ENCODE assay signal across 21 cellular contexts in the genomic region with DNA sequence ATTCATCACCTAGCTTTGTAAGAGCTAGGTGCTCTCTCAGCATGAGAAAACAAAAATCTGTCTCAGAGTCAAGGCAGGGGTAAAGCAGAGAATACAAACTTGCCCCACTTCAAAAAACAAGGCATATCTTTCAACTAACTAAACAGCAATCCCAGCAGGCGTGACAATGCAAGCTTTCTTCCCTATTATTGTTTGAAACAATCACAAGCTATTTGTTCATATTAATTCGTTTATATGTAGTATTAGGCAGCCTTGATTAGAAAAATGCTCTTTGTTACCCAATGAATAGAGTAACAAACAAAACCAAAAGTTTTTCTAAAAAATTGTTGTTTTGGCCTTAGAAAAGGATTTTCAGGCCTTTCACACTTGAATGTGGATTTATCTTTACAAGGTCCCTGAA.
"Had no signal": no experiment of that assay in that cellular context is flagged by ENCODE, and none has a peak within 500 bp of the region (broad histone marks: within the 10 kb centered on the region; RNA-seq: fewer than 3 reads in every experiment).

No MANE protein-coding gene starts in this region.

- H3K9me3 Mint-ChIP-seq: activated naive CD4-positive, alpha-beta T cell treated with anti-CD3 and anti-CD28 coated beads, Interleukin-2, amount 50 U/mL, for 24 hours had no signal

- H3K4me3 Mint-ChIP-seq: activated CD8-positive, alpha-beta T cell treated with anti-CD3 and anti-CD28 coated beads, Interleukin-2, amount 10 ng/mL, durations not matched to agents 7 days and 5 days; activated naive CD4-positive, alpha-beta T cell treated with anti-CD3 and anti-CD28 coated beads, Interleukin-2, amount 50 U/mL, for 24 hours; nephron progenitor cell; stimulated activated naive B cell treated with anti-CD40 and anti-IgM and Interleukin-4, amounts not matched to agents 10 μg/mL and 1 μg/mL and 100 μg/mL, for 72 hours; T-helper 17 cell had no signal

- H3K36me3 Mint-ChIP-seq: activated naive CD4-positive, alpha-beta T cell treated with anti-CD3 and anti-CD28 coated beads, Interleukin-2, amount 50 U/mL, for 24 hours; stimulated activated naive B cell treated with anti-CD40 and anti-IgM and Interleukin-4, amounts not matched to agents 10 μg/mL and 1 μg/mL and 100 μg/mL, for 72 hours had no signal

- H3K9ac ChIP-seq: parathyroid adenoma had no signal

- H3K4me1 Mint-ChIP-seq: activated naive CD4-positive, alpha-beta T cell treated with anti-CD3 and anti-CD28 coated beads, Interleukin-2, amount 50 U/mL, for 24 hours; stimulated activated naive B cell treated with anti-CD40 and anti-IgM and Interleukin-4, amounts not matched to agents 10 μg/mL and 1 μg/mL and 100 μg/mL, for 72 hours; T-helper 17 cell had no signal

- H3K4me1 ChIP-seq: adrenal gland, parathyroid adenoma had no signal

- H3K4me2 ChIP-seq: hepatocyte had no signal

- H3K27me3 ChIP-seq: adrenal gland, hepatocyte had no signal

- DNase-seq: activated CD4-positive, alpha-beta T cell treated with anti-CD3 and anti-CD28 coated beads, Interleukin-2, amount 50 U/mL, for 1 hour; activated CD4-positive, CD25-positive, alpha-beta regulatory T cell treated with anti-CD3 and anti-CD28 coated beads, Interleukin-2, amount 50 U/mL, for 72 hours; activated CD8-positive, alpha-beta T cell treated with anti-CD3 and anti-CD28 coated beads, Interleukin-2, amount 10 ng/mL, durations not matched to agents 7 days and 5 days; activated gamma-delta T cell treated with Interleukin-2 at 50 U/mL for 16 hours; adrenal gland; cortex of kidney; foreskin fibroblast; glutamatergic neuron; left ventricle myocardium superior; mammary epithelial cell; mucosa of descending colon; nephron progenitor cell; small intestine; stimulated activated CD4-positive, alpha-beta T cell treated with anti-CD3 and anti-CD28 coated beads, Interleukin-2, amount 100 ng/mL, for 24 hours; stimulated activated naive B cell treated with anti-CD40 and anti-IgM and Interleukin-4, amounts not matched to agents 10 μg/mL and 1 μg/mL and 100 μg/mL, for 72 hours; T-helper 17 cell had no signal

- H3K27ac ChIP-seq: adrenal gland, hepatocyte, parathyroid adenoma, VCaP had no signal

- H3K9me3 ChIP-seq: adrenal gland, mucosa of descending colon had no signal

- ATAC-seq: activated CD8-positive, alpha-beta T cell treated with anti-CD3 and anti-CD28 coated beads, Interleukin-2, amount 10 ng/mL, durations not matched to agents 7 days and 5 days; left ventricle myocardium superior; mucosa of descending colon; sciatic nerve; stimulated activated naive B cell treated with anti-CD40 and anti-IgM and Interleukin-4, amounts not matched to agents 10 μg/mL and 1 μg/mL and 100 μg/mL, for 72 hours; T-helper 17 cell had no signal

- H3K79me2 ChIP-seq: parathyroid adenoma had no signal

- H2AFZ ChIP-seq: hepatocyte, parathyroid adenoma had no signal

- H3K36me3 ChIP-seq: adrenal gland had no signal

- H3K27ac Mint-ChIP-seq: activated CD8-positive, alpha-beta T cell treated with anti-CD3 and anti-CD28 coated beads, Interleukin-2, amount 10 ng/mL, durations not matched to agents 7 days and 5 days; activated naive CD4-positive, alpha-beta T cell treated with anti-CD3 and anti-CD28 coated beads, Interleukin-2, amount 50 U/mL, for 24 hours; nephron progenitor cell; stimulated activated naive B cell treated with anti-CD40 and anti-IgM and Interleukin-4, amounts not matched to agents 10 μg/mL and 1 μg/mL and 100 μg/mL, for 72 hours; T-helper 17 cell had no signal

- H3K4me3 ChIP-seq: adrenal gland, hepatocyte, mucosa of descending colon had no signal

- H3K27me3 Mint-ChIP-seq: activated naive CD4-positive, alpha-beta T cell treated with anti-CD3 and anti-CD28 coated beads, Interleukin-2, amount 50 U/mL, for 24 hours; stimulated activated naive B cell treated with anti-CD40 and anti-IgM and Interleukin-4, amounts not matched to agents 10 μg/mL and 1 μg/mL and 100 μg/mL, for 72 hours; T-helper 17 cell had no signal
